20 cellular contexts compared by ENCODE assay signal in the genomic region with DNA sequence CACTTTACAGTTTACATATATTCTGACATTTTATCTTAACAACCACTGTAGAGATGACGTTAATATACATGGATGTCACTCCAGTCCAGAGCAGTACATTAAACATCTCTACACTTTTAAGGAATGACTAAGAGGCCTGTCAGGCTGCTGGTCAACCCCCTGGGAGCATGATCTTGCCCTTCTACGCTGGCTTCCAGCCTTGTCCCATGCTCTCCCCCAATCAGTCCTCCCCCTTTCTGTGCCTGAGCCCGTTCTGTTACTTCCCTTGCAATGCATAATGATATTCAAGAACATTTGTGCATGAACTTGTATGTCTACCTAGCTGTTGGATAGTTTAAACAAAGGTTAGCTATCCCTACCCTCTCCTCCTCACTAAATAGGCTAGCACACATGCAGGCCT. TPM values are rescaled to one million over a fixed set of nuclear protein-coding genes. Genes with fewer than 3 reads are reported as not detected.
A peak's percentile ranks its signal among the peaks of the same experiment; 100 is the strongest.
DNase-seq lines count a peak whose midpoint lies in the region; ATAC-seq and TF ChIP-seq lines count a peak whose summit lies in the region.
"Had no signal": no experiment of that assay in that cellular context is flagged by ENCODE, and none has a peak within 500 bp of the region (broad histone marks: within the 10 kb centered on the region; RNA-seq: fewer than 3 reads in every experiment).

No MANE protein-coding gene starts in this region.

- no peaks in the 10 kb centered on the region for H3K79me2 ChIP-seq in MM.1S (ENCODE audit: low read length)

- peaks cover 7% of the 10 kb centered on the region for H3K9me3 Mint-ChIP-seq in activated T-cell treated with anti-CD3 and anti-CD28 coated beads, Interleukin-2, amount 50 U/mL, for 24 hours
- H3K9me3 Mint-ChIP-seq: HFFc6 had no signal

- H4K20me1 ChIP-seq in MM.1S (ENCODE audit: insufficient read depth, low read length) = no peaks in the 10 kb centered on the region
- H4K20me1 ChIP-seq: BLaER1 treated with 17β-estradiol and CSF1 and Interleukin-3, amounts not matched to agents 10 nM and 100 nM had no signal

- no peak overlapping the region for H3K4me2 ChIP-seq in MM.1S (ENCODE audit: low read depth, low read length)
- H3K4me2 ChIP-seq: BLaER1 treated with 17β-estradiol and CSF1 and Interleukin-3, amounts not matched to agents 10 nM and 100 nM had no signal

- no peak overlapping the region for H3K27ac Mint-ChIP-seq in activated T-cell treated with anti-CD3 and anti-CD28 coated beads, Interleukin-2, amount 50 U/mL, for 24 hours
- H3K27ac Mint-ChIP-seq: CD8-positive, alpha-beta T cell; HFFc6; IgD-negative memory B cell had no signal

- no peaks in the 10 kb centered on the region for H3F3A ChIP-seq in MM.1S (ENCODE audit: insufficient read depth, low read length)

- no peaks in the 10 kb centered on the region for H3K4me1 Mint-ChIP-seq in activated T-cell treated with anti-CD3 and anti-CD28 coated beads, Interleukin-2, amount 50 U/mL, for 24 hours (ENCODE audit: low read depth)
- H3K4me1 Mint-ChIP-seq: IgD-negative memory B cell had no signal

- no peaks in the 10 kb centered on the region for H3K27me3 Mint-ChIP-seq in activated T-cell treated with anti-CD3 and anti-CD28 coated beads, Interleukin-2, amount 50 U/mL, for 24 hours
- H3K27me3 Mint-ChIP-seq: IgD-negative memory B cell had no signal

- DNase-seq in EH (ENCODE audit: low read depth) (peak; percentile 47), M059J (ENCODE audit: low read depth) (peak; percentile 71), brain pericyte (ENCODE audit: low read depth, low spot score) (peak; percentile 17), hepatic stellate cell (ENCODE audit: low spot score) (peak; percentile 23), cerebellar cortex (ENCODE audit: low spot score) (no peak), MM.1S (no peak)
- no peak for DNase-seq in activated T-cell treated with anti-CD3 and anti-CD28 coated beads, Interleukin-2, amount 50 U/mL, for 24 hours
- DNase-seq: Calu3; CD8-positive, alpha-beta T cell; HFFc6; Kasumi-1; NCI-H1105; NCI-H2081; NCI-H446 treated with DMSO at 0.1 percent for 48 hours; NCI-H69; Peyer's patch; Right ventricle myocardium superior had no signal

- H3K36me3 ChIP-seq in MM.1S (replicated peaks; ENCODE audit: insufficient read depth, low read length) = no peaks in the 10 kb centered on the region
- H3K36me3 ChIP-seq: BLaER1 treated with 17β-estradiol and CSF1 and Interleukin-3, amounts not matched to agents 10 nM and 100 nM; Peyer's patch had no signal

- no peak overlapping the region for H3K4me3 Mint-ChIP-seq in activated T-cell treated with anti-CD3 and anti-CD28 coated beads, Interleukin-2, amount 50 U/mL, for 24 hours
- H3K4me3 Mint-ChIP-seq: CD8-positive, alpha-beta T cell; HFFc6; IgD-negative memory B cell had no signal

- ATAC-seq in HG02571 (IDR thresholded peaks at IDR 0.05; ENCODE audit: unreplicated experiment) = no peak
- ATAC-seq: CD8-positive, alpha-beta T cell had no signal

- H3K27me3 ChIP-seq in MM.1S (replicated peaks; ENCODE audit: insufficient read depth, low read length) = no peaks in the 10 kb centered on the region
- H3K27me3 ChIP-seq: BLaER1 treated with 17β-estradiol and CSF1 and Interleukin-3, amounts not matched to agents 10 nM and 100 nM; Peyer's patch had no signal

- H3K9ac ChIP-seq in MM.1S (ENCODE audit: low read length) = no peak overlapping the region
- H3K9ac ChIP-seq: BLaER1 treated with 17β-estradiol and CSF1 and Interleukin-3, amounts not matched to agents 10 nM and 100 nM had no signal

- TF ChIP-seq CTCF in MM.1S (IDR thresholded peaks at IDR 0.05; ENCODE audit: low read length) = no peak

- no peaks in the 10 kb centered on the region for H3K4me1 ChIP-seq in MM.1S (ENCODE audit: low read length)
- H3K4me1 ChIP-seq: BLaER1 treated with 17β-estradiol and CSF1 and Interleukin-3, amounts not matched to agents 10 nM and 100 nM; Peyer's patch had no signal

- no peaks in the 10 kb centered on the region for H3K9me3 ChIP-seq in MM.1S (replicated peaks; ENCODE audit: insufficient read depth, low read length)
- H3K9me3 ChIP-seq: BLaER1 treated with 17β-estradiol and CSF1 and Interleukin-3, amounts not matched to agents 10 nM and 100 nM; Peyer's patch had no signal

- no peak overlapping the region for H3K4me3 ChIP-seq in MM.1S (ENCODE audit: low read length)
- H3K4me3 ChIP-seq: BLaER1 treated with 17β-estradiol and CSF1 and Interleukin-3, amounts not matched to agents 10 nM and 100 nM; Peyer's patch had no signal

- H2AFZ ChIP-seq in MM.1S (ENCODE audit: low read length) = no peak overlapping the region

- H3K27ac ChIP-seq in MM.1S (ENCODE audit: low read length) = no peak overlapping the region
- H3K27ac ChIP-seq: BLaER1 treated with 17β-estradiol and CSF1 and Interleukin-3, amounts not matched to agents 10 nM and 100 nM; Peyer's patch had no signal

- no peaks in the 10 kb centered on the region for H3K9me2 ChIP-seq in MM.1S (replicated peaks; ENCODE audit: insufficient read depth, low read length)

- no peaks in the 10 kb centered on the region for H3K36me3 Mint-ChIP-seq in activated T-cell treated with anti-CD3 and anti-CD28 coated beads, Interleukin-2, amount 50 U/mL, for 24 hours (ENCODE audit: low read depth)
- H3K36me3 Mint-ChIP-seq: CD8-positive, alpha-beta T cell; IgD-negative memory B cell had no signal

RNA-seq across cellular contexts. Expression of a gene that starts 40.5 kb away (rescaled TPM):
- 8.0 and 16.1 TPM in 2 replicates for total RNA-seq in M059J (2014; rRNA removed; shearing (Covaris generic))
- total RNA-seq: CD8-positive, alpha-beta T cell had no signal

Comparison
In these comparisons a context has a peak if more than half of its experiments do, and no peak if none do; other contexts are left out.
1. DNase-seq: peak in EH (single experiment), M059J (single experiment), brain pericyte (single experiment) and hepatic stellate cell (single experiment); none in activated T-cell treated with anti-CD3 and anti-CD28 coated beads, Interleukin-2, amount 50 U/mL, for 24 hours (single experiment), cerebellar cortex (single experiment) and MM.1S (single experiment).